8 cellular contexts compared by ENCODE assay signal in the genomic region with DNA sequence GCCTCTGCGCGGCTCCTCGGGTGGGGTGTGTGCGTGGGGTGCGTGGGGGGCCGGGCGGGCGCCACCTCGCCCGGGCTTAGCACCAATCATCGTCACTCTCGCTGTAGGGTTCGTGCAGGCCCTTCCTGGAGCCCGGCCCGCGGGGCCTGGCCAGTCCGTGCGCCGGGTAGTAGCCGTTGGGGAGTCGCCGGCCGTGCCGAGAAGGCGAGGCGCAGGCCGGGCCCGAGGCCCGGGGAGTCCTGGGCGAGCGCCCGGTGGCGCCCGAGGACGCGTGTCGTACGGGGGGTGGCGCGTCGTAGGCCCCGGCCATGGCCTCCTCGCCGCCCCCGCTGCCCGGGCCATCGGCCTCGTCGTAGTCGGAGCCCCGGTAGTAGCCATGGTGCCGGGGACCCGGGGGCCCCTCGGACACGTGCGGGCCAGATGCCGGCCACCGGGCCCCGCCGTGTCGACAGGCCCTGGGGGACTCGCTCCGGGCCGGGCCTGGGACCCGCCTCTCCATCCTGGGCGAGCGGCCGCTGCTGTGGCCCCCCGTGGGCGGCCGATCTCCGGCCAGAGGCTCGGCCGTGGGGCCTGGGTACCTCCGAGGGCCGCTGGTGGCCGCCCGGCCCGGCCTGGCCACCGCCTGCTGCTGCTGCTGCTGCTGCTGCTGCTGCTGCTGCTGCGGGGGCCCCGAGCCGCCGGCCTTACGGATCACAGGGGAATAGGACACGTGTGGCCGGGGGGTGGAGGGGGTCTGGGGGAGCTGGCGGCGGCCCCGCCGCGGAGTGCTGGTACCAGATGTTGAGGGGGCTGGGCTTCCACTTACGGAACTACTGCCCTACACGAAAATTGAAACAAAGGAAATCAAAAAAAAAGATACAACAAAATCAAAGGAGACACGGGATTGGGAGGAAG. TPM values are rescaled to one million over a fixed set of nuclear protein-coding genes. Genes with fewer than 3 reads are reported as not detected.
DNase-seq lines count a peak whose midpoint lies in the region; ATAC-seq and TF ChIP-seq lines count a peak whose summit lies in the region.

No MANE protein-coding gene starts in this region.

- peak overlapping the region; percentile 94 for H3K27ac Mint-ChIP-seq in central memory CD8-positive, alpha-beta T cell (ENCODE audit: low read depth)
- H3K27ac Mint-ChIP-seq in Caco-2 (ENCODE audit: unreplicated experiment) = no peak overlapping the region

- H3K4me1 Mint-ChIP-seq in central memory CD8-positive, alpha-beta T cell = peaks cover 9% of the 10 kb centered on the region
- H3K4me1 Mint-ChIP-seq in Caco-2 (ENCODE audit: low read depth, unreplicated experiment) = no peaks in the 10 kb centered on the region

- no peak for ATAC-seq in central memory CD8-positive, alpha-beta T cell (replicated peaks; ENCODE audit: extremely low read depth, poor library complexity, severe bottlenecking)
- ATAC-seq in GM21390 (IDR thresholded peaks at IDR 0.05; ENCODE audit: unreplicated experiment) = no peak

- no TSS peak for BruUV-seq in Caco-2 (replicated peaks; lab: Mats Ljungman, UMichigan)

- H3K4me1 ChIP-seq in Caco-2 = no peaks in the 10 kb centered on the region

- H3K4me3 ChIP-seq in Caco-2 (ENCODE audit: low read depth, low read length) = no peak overlapping the region

- no peak for TF ChIP-seq CTCF in Caco-2 (IDR thresholded peaks at IDR 0.05; ENCODE audit: insufficient read depth in 1 of 2, low read depth in 1 of 2, low read length in 1 of 2, severe bottlenecking in 1 of 2, unreplicated experiment in 1 of 2)

- peak overlapping the region; percentile 59 for H3K27ac ChIP-seq in KOPT-K1 (ENCODE audit: low read depth, low read length, poor library complexity, severe bottlenecking)

- H3K4me3 Mint-ChIP-seq in central memory CD8-positive, alpha-beta T cell = peak overlapping the region; percentile 88
- no peak overlapping the region for H3K4me3 Mint-ChIP-seq in Caco-2 (ENCODE audit: unreplicated experiment)

- POLR2A ChIA-PET in Caco-2 (lab: Charles Lee) = no interaction called here

- H3K27me3 ChIP-seq in Caco-2 (replicated peaks; ENCODE audit: control insufficient read depth, insufficient read depth, low read length) = no peaks in the 10 kb centered on the region

- intact Hi-C loops in Caco-2 (cut with micrococcal nuclease; ENCODE audit: unreplicated experiment) = no loop called here

- DNase-seq in AG20443 (ENCODE audit: low spot score) = peak; percentile 92
- no peak for DNase-seq in central memory CD8-positive, alpha-beta T cell (ENCODE audit: low spot score in 2 of 2)
- DNase-seq in myocyte (ENCODE audit: low read depth) = peak; percentile 65
- no peak for DNase-seq in Caco-2
- no peak for DNase-seq in NCI-H82 treated with DMSO at 0.1 percent for 48 hours (lab: John Stamatoyannopoulos, UW; ENCODE audit: unreplicated experiment)
- DNase-seq in NCI-H510A treated with DMSO at 0.1 percent for 48 hours (lab: John Stamatoyannopoulos, UW) = no peak

- H3K9me3 ChIP-seq in KOPT-K1 (ENCODE audit: insufficient read depth, low read length, poor library complexity, severe bottlenecking) (no peaks in the 10 kb centered on the region), Caco-2 (no peaks in the 10 kb centered on the region)

- CTCF ChIA-PET in Caco-2 (lab: Charles Lee) = no interaction called here

- peaks cover 3% of the 10 kb centered on the region for H3K36me3 Mint-ChIP-seq in central memory CD8-positive, alpha-beta T cell (ENCODE audit: insufficient read depth)
- H3K36me3 Mint-ChIP-seq in Caco-2 (ENCODE audit: insufficient read depth, unreplicated experiment) = no peaks in the 10 kb centered on the region

- H3K9me3 Mint-ChIP-seq in central memory CD8-positive, alpha-beta T cell = no peaks in the 10 kb centered on the region
- no peaks in the 10 kb centered on the region for H3K9me3 Mint-ChIP-seq in Caco-2 (ENCODE audit: unreplicated experiment)

- no peaks in the 10 kb centered on the region for H3K27me3 Mint-ChIP-seq in central memory CD8-positive, alpha-beta T cell
- no peaks in the 10 kb centered on the region for H3K27me3 Mint-ChIP-seq in Caco-2 (ENCODE audit: insufficient read depth, unreplicated experiment)

- H3K36me3 ChIP-seq in KOPT-K1 (ENCODE audit: insufficient read depth, low read length) (no peaks in the 10 kb centered on the region), Caco-2 (ENCODE audit: control insufficient read depth, insufficient read depth, low read length) (no peaks in the 10 kb centered on the region)

RNA-seq across cellular contexts. Expression of a gene that starts 57.3 kb away (rescaled TPM):
- total RNA-seq in myocyte = 20.8 and 21.8 TPM in 2 replicates
- 28.1 TPM for polyA plus RNA-seq in myocyte (2012)
- total RNA-seq in Caco-2 (2022) = 72.0 and 72.4 TPM in 2 replicates

RNA-seq across cellular contexts. Expression of a gene that starts 57.3 kb away (rescaled TPM):
- 54.1 and 85.2 TPM in 2 replicates for total RNA-seq in myocyte
- polyA plus RNA-seq in myocyte (2012) = 80.6 TPM
- total RNA-seq in Caco-2 (2022) = 19.3 and 26.4 TPM in 2 replicates

Comparison
In these comparisons a context has a peak if more than half of its experiments do, and no peak if none do; other contexts are left out.
1. DNase-seq: peak in AG20443 (single experiment) and myocyte (single experiment); none in central memory CD8-positive, alpha-beta T cell (0 of 2), Caco-2 (0 of 2), NCI-H82 treated with DMSO at 0.1 percent for 48 hours (single experiment) and NCI-H510A treated with DMSO at 0.1 percent for 48 hours (single experiment).